ENCODE assay signal across 11 cellular contexts in the genomic region with DNA sequence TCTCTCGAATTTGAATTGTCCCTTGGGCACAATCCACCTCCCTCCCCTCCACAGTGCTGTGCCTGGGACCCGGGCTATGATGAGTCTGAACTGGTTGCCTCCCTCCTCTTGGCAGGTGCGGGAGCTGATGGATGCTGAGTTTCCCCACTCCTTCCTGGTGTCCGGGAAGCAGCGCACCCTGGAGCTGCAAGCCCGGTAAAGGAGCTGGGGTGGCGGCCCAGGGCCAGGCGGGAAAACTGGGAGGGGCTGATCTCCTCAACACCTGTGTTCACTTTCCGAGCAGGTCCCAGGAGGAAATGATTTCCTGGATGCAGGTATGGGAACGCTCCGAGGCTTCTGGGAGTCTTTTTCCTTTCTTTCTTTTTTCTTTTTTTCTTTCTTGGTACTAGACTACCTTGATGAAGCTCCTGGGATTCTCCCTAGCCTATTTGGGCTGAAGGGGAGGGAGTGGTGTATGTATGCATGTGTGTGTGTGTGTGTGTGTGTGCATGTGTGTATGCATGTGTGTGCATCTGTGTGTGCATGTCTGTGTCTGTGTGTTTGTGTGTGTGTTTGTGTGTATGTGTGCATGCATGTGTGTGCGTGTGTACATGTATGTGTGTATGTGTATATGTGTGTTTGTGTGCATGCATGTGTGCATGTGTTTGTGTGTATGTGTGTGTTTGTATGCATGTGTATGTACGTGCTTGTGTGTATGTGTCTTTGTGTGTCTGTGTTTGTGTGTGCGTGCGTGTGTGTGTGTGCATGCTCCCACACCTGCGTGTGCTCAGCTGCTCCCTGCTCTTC. TPM values are rescaled to one million over a fixed set of nuclear protein-coding genes. Genes with fewer than 3 reads are reported as not detected.
A peak's percentile ranks its signal among the peaks of the same experiment; 100 is the strongest.
DNase-seq lines count a peak whose midpoint lies in the region; ATAC-seq and TF ChIP-seq lines count a peak whose summit lies in the region.
"Had no signal": no experiment of that assay in that cellular context is flagged by ENCODE, and none has a peak within 500 bp of the region (broad histone marks: within the 10 kb centered on the region; RNA-seq: fewer than 3 reads in every experiment).

No MANE protein-coding gene starts in this region.

- no peak for TF ChIP-seq POLR2A in body of pancreas (IDR thresholded peaks at IDR 0.05)

- no peak overlapping the region for H3K4me3 Mint-ChIP-seq in T-helper 2 cell treated with Interferon-gamma antibody and Interleukin-4, amounts not matched to agents 5 μg/mL and 100 μg/mL, for 36 hours
- H3K4me3 Mint-ChIP-seq in stimulated activated naive B cell treated with anti-CD40 and anti-IgM and Interleukin-4, amounts not matched to agents 10 μg/mL and 1 μg/mL and 100 μg/mL, for 72 hours = peak overlapping the region in 1 of 2 donors; percentile 17

- TF ChIP-seq CTCF in body of pancreas (IDR thresholded peaks at IDR 0.05) (no peak), heart right ventricle (IDR thresholded peaks at IDR 0.05) (no peak)

- no peaks in the 10 kb centered on the region for H3K36me3 Mint-ChIP-seq in T-helper 2 cell treated with Interferon-gamma antibody and Interleukin-4, amounts not matched to agents 5 μg/mL and 100 μg/mL, for 36 hours (ENCODE audit: low read depth)
- peaks cover 53 to 63% of the 10 kb centered on the region in 2 donors for H3K36me3 Mint-ChIP-seq in stimulated activated naive B cell treated with anti-CD40 and anti-IgM and Interleukin-4, amounts not matched to agents 10 μg/mL and 1 μg/mL and 100 μg/mL, for 72 hours

- H3K9me3 Mint-ChIP-seq in T-helper 2 cell treated with Interferon-gamma antibody and Interleukin-4, amounts not matched to agents 5 μg/mL and 100 μg/mL, for 36 hours = no peaks in the 10 kb centered on the region
- H3K9me3 Mint-ChIP-seq in stimulated activated naive B cell treated with anti-CD40 and anti-IgM and Interleukin-4, amounts not matched to agents 10 μg/mL and 1 μg/mL and 100 μg/mL, for 72 hours = no peaks in the 10 kb centered on the region

- intact Hi-C loops in body of pancreas (cut with DNase I) = no loop called here
- intact Hi-C loops in heart right ventricle (cut with DNase I) = loop anchor here in 2 of 10 donors (5.0 to 10.0 kb wide), 3 partner anchors 152 to 194 kb away; partner anchors contain the start of gene PIM1 (in 2 of the 2)

- H3K27ac ChIP-seq in body of pancreas (peak overlapping the region in 2 of 4 donors; percentile 3 to 10), heart right ventricle (no peak overlapping the region)
- H3K27ac ChIP-seq: prostate gland, uterus had no signal

- H3K4me1 ChIP-seq in body of pancreas (peaks cover 49% of the 10 kb centered on the region), heart right ventricle (peaks cover 2 to 23% (median 8%) of the 10 kb centered on the region in 9 donors)
- H3K4me1 ChIP-seq: uterus had no signal

- H3K27me3 Mint-ChIP-seq in T-helper 2 cell treated with Interferon-gamma antibody and Interleukin-4, amounts not matched to agents 5 μg/mL and 100 μg/mL, for 36 hours (ENCODE audit: low read depth) = no peaks in the 10 kb centered on the region
- H3K27me3 Mint-ChIP-seq in stimulated activated naive B cell treated with anti-CD40 and anti-IgM and Interleukin-4, amounts not matched to agents 10 μg/mL and 1 μg/mL and 100 μg/mL, for 72 hours = no peaks in the 10 kb centered on the region

- peak overlapping the region; percentile 34 for H3K27ac Mint-ChIP-seq in T-helper 2 cell treated with Interferon-gamma antibody and Interleukin-4, amounts not matched to agents 5 μg/mL and 100 μg/mL, for 36 hours
- H3K27ac Mint-ChIP-seq in stimulated activated naive B cell treated with anti-CD40 and anti-IgM and Interleukin-4, amounts not matched to agents 10 μg/mL and 1 μg/mL and 100 μg/mL, for 72 hours = peak overlapping the region; percentile 25

- H3K36me3 ChIP-seq in body of pancreas (replicated peaks in 1 of 2; ENCODE audit: insufficient read depth in 1 of 2, low read depth in 2 of 2) = no peaks in the 10 kb centered on the region
- H3K36me3 ChIP-seq in heart right ventricle = peaks cover 0 to 69% (median 0%) of the 10 kb centered on the region in 9 donors
- H3K36me3 ChIP-seq: prostate gland, uterus had no signal

- H3K27me3 ChIP-seq in body of pancreas (no peaks in the 10 kb centered on the region), heart right ventricle (no peaks in the 10 kb centered on the region)
- H3K27me3 ChIP-seq: uterus had no signal

- no peak for DNase-seq in T-helper 2 cell treated with Interferon-gamma antibody and Interleukin-4, amounts not matched to agents 5 μg/mL and 100 μg/mL, for 36 hours (ENCODE audit: low spot score)
- DNase-seq in T-helper 2 cell (no peak), NCI-H2171 (lab: John Stamatoyannopoulos, UW) (peak; percentile 87), body of pancreas (peak; percentile 50 to 82 (median 72)), heart right ventricle (no peak), SHP77 treated with DMSO at 0.1 percent for 48 hours (lab: John Stamatoyannopoulos, UW) (no peak)
- DNase-seq in stimulated activated naive B cell treated with anti-CD40 and anti-IgM and Interleukin-4, amounts not matched to agents 10 μg/mL and 1 μg/mL and 100 μg/mL, for 72 hours = no peak
- DNase-seq: NCI-H524 treated with DMSO at 0.1 percent for 48 hours, uterus had no signal

- no peaks in the 10 kb centered on the region for H3K9me3 ChIP-seq in body of pancreas
- no peaks in the 10 kb centered on the region for H3K9me3 ChIP-seq in heart right ventricle
- H3K9me3 ChIP-seq: prostate gland, uterus had no signal

- H3K4me3 ChIP-seq in body of pancreas = no peak overlapping the region
- no peak overlapping the region for H3K4me3 ChIP-seq in heart right ventricle
- H3K4me3 ChIP-seq: prostate gland, uterus had no signal

- ATAC-seq in body of pancreas = no peak
- ATAC-seq in stimulated activated naive B cell treated with anti-CD40 and anti-IgM and Interleukin-4, amounts not matched to agents 10 μg/mL and 1 μg/mL and 100 μg/mL, for 72 hours (replicated peaks) = no peak
- ATAC-seq in GM21423 (IDR thresholded peaks at IDR 0.05; ENCODE audit: unreplicated experiment) = no peak
- no peak for ATAC-seq in heart right ventricle

- WGBS in body of pancreas, 2 donors = 38 to 40% methylated on average over 14 to 16 of the region's 16 CpGs
- WGBS in heart right ventricle, 2 donors = 68 to 76% methylated on average over 16 of the region's 16 CpGs

- peaks cover 65% of the 10 kb centered on the region for H3K4me1 Mint-ChIP-seq in T-helper 2 cell treated with Interferon-gamma antibody and Interleukin-4, amounts not matched to agents 5 μg/mL and 100 μg/mL, for 36 hours (ENCODE audit: low read depth)
- peaks cover 32 to 51% of the 10 kb centered on the region in 2 donors for H3K4me1 Mint-ChIP-seq in stimulated activated naive B cell treated with anti-CD40 and anti-IgM and Interleukin-4, amounts not matched to agents 10 μg/mL and 1 μg/mL and 100 μg/mL, for 72 hours

RNA-seq across cellular contexts. Expression of gene FGD2, which starts 15.2 kb away (rescaled TPM):
- 10 to 100 TPM; 10.1 to 11.9 TPM for total RNA-seq in body of pancreas
- total RNA-seq in heart right ventricle = 10 to 100 TPM in 1 of 10 donors, 1 to 10 TPM in 9; 1.0 to 22.1 (median 2.0) TPM
- 1 to 10 TPM; 2.8 to 6.7 TPM for polyA plus RNA-seq in heart right ventricle

RNA-seq across cellular contexts. Expression of gene MTCH1, which starts 34.6 kb away (rescaled TPM):
- total RNA-seq in body of pancreas (100 to 1,000 TPM; 152 to 198 TPM), heart right ventricle (100 to 1,000 TPM; 127 to 296 (median 156) TPM)
- polyA plus RNA-seq in heart right ventricle = 100 to 1,000 TPM in 1 of 2 donors, 10 to 100 TPM in 1; 82.6 to 341 TPM

Comparison
In these comparisons a context has a peak if more than half of its experiments do, and no peak if none do; other contexts are left out.
1. DNase-seq: peak in NCI-H2171 (single experiment) and body of pancreas (4 of 4); none in T-helper 2 cell treated with Interferon-gamma antibody and Interleukin-4, amounts not matched to agents 5 μg/mL and 100 μg/mL, for 36 hours (single experiment), T-helper 2 cell (0 of 5), stimulated activated naive B cell treated with anti-CD40 and anti-IgM and Interleukin-4, amounts not matched to agents 10 μg/mL and 1 μg/mL and 100 μg/mL, for 72 hours (single experiment), heart right ventricle (0 of 2) and SHP77 treated with DMSO at 0.1 percent for 48 hours (single experiment).